Comparison of ENCODE assay signal across 30 cellular contexts in the genomic region with DNA sequence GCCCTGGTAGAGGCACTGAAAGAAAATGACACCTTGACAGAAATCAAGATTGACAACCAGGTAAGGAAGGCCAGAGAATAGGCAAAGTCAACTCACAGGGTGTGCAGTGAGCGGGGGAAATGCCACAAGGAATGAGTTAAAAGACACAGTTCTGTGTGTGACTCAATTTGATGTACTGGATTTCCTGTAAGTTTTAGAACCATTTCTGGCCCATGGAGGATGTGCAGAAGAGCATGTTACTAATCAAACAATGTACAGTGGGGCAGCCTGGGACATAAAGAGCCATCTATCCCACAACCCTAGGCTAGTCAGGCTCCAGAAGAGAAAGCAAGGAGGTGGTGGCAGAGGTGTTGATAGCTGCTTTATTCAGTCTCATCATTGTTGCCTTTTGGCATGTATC.
"Had no signal": no experiment of that assay in that cellular context is flagged by ENCODE, and none has a peak within 500 bp of the region (broad histone marks: within the 10 kb centered on the region; RNA-seq: fewer than 3 reads in every experiment).

No MANE protein-coding gene starts in this region.

- DNase-seq: activated CD4-positive, alpha-beta memory T cell treated with anti-CD3 and anti-CD28 coated beads for 36 hours; activated CD4-positive, alpha-beta T cell treated with anti-CD3 and anti-CD28 coated beads for 48 hours; activated CD8-positive, alpha-beta memory T cell treated with anti-CD3 and anti-CD28 coated beads, Interleukin-2, amount 50 U/mL, for 4 hours; activated gamma-delta T cell; activated T-cell treated with anti-CD3 and anti-CD28 coated beads, Interleukin-2, amount 50 U/mL, for 1 hour; anterior cingulate cortex; colonic mucosa; dorsolateral prefrontal cortex; effector memory CD4-positive, alpha-beta T cell; head of caudate nucleus; hippocampal formation; left cardiac atrium; left ventricle myocardium superior; nephron progenitor cell; ovary; retina; stimulated activated CD4-positive, alpha-beta T cell treated with anti-CD3 and anti-CD28 coated beads, Interleukin-12 subunit alpha, Interleukin-12 subunit beta, amount 100 ng/mL, for 4 hours; stimulated activated CD4-positive, alpha-beta T cell treated with anti-CD3 and anti-CD28 coated beads, Interleukin-4, amount 100 ng/mL, for 1 hour; stimulated activated naive CD8-positive, alpha-beta T cell treated with anti-CD3 and anti-CD28 coated beads, Interleukin-15, Interleukin-2, amounts not matched to agents 100 U/mL and 50 U/mL, for 24 hours; T-helper 1 cell; trophoblast cell had no signal

- H3K4me3 Mint-ChIP-seq: activated CD4-positive, alpha-beta memory T cell treated with anti-CD3 and anti-CD28 coated beads for 36 hours; activated naive CD4-positive, alpha-beta T cell treated with anti-CD3 and anti-CD28 coated beads, Interleukin-2, amount 50 U/mL, for 24 hours; activated T-helper 1 cell treated with anti-CD3 and anti-CD28 coated beads, Interleukin-12 subunit alpha, Interleukin-12 subunit beta, Interleukin-2, Interleukin-4 antibody, amounts not matched to agents 30 ng/mL and 10 ng/mL and 1 ng/mL, durations not matched to agents 14 hours and 24 hours and 36 hours; nephron progenitor cell had no signal

- H3K27me3 Mint-ChIP-seq: activated CD4-positive, alpha-beta memory T cell treated with anti-CD3 and anti-CD28 coated beads for 36 hours; activated naive CD4-positive, alpha-beta T cell treated with anti-CD3 and anti-CD28 coated beads, Interleukin-2, amount 50 U/mL, for 24 hours had no signal

- H3K4me3 ChIP-seq: colonic mucosa, dorsolateral prefrontal cortex, gastroesophageal sphincter, ovary, prostate gland, skin epidermis, thoracic aorta had no signal

- H3K4me1 ChIP-seq: colonic mucosa, prostate gland had no signal

- ATAC-seq: gastroesophageal sphincter; left cardiac atrium; left ventricle myocardium superior; sciatic nerve; stimulated activated naive CD8-positive, alpha-beta T cell treated with anti-CD3 and anti-CD28 coated beads, Interleukin-15, Interleukin-2, amounts not matched to agents 100 U/mL and 50 U/mL, for 24 hours had no signal

- H3K27me3 ChIP-seq: colonic mucosa, dorsolateral prefrontal cortex, gastroesophageal sphincter, neutrophil, ovary had no signal

- H3K27ac Mint-ChIP-seq: activated CD4-positive, alpha-beta memory T cell treated with anti-CD3 and anti-CD28 coated beads for 36 hours; activated naive CD4-positive, alpha-beta T cell treated with anti-CD3 and anti-CD28 coated beads, Interleukin-2, amount 50 U/mL, for 24 hours; activated T-helper 1 cell treated with anti-CD3 and anti-CD28 coated beads, Interleukin-12 subunit alpha, Interleukin-12 subunit beta, Interleukin-2, Interleukin-4 antibody, amounts not matched to agents 30 ng/mL and 10 ng/mL and 1 ng/mL, durations not matched to agents 14 hours and 24 hours and 36 hours; nephron progenitor cell had no signal

- H3K36me3 ChIP-seq: colonic mucosa, ovary, prostate gland had no signal

- H3K9me3 Mint-ChIP-seq: activated CD4-positive, alpha-beta memory T cell treated with anti-CD3 and anti-CD28 coated beads for 36 hours; activated naive CD4-positive, alpha-beta T cell treated with anti-CD3 and anti-CD28 coated beads, Interleukin-2, amount 50 U/mL, for 24 hours; activated T-helper 1 cell treated with anti-CD3 and anti-CD28 coated beads, Interleukin-12 subunit alpha, Interleukin-12 subunit beta, Interleukin-2, Interleukin-4 antibody, amounts not matched to agents 30 ng/mL and 10 ng/mL and 1 ng/mL, durations not matched to agents 14 hours and 24 hours and 36 hours; nephron progenitor cell had no signal

- H3K9me3 ChIP-seq: colonic mucosa, gastroesophageal sphincter, neutrophil, ovary, prostate gland, thoracic aorta had no signal

- H3K27ac ChIP-seq: colonic mucosa, gastroesophageal sphincter, neutrophil, ovary, prostate gland, skin epidermis, thoracic aorta, VCaP had no signal

- H3K4me1 Mint-ChIP-seq: activated naive CD4-positive, alpha-beta T cell treated with anti-CD3 and anti-CD28 coated beads, Interleukin-2, amount 50 U/mL, for 24 hours had no signal
